25 cellular contexts compared by ENCODE assay signal in genomic region chr13:99164226-99164625, GRCh38. TPM values are rescaled to one million over a fixed set of nuclear protein-coding genes. Genes with fewer than 3 reads are reported as not detected.
A peak's percentile ranks its signal among the peaks of the same experiment; 100 is the strongest.
DNase-seq lines count a peak whose midpoint lies in the region; ATAC-seq, FAIRE-seq and TF ChIP-seq lines count a peak whose summit lies in the region.
"Had no signal": no experiment of that assay in that cellular context is flagged by ENCODE, and none has a peak within 500 bp of the region (broad histone marks: within the 10 kb centered on the region; RNA-seq: fewer than 3 reads in every experiment).

No MANE protein-coding gene starts in this region.

- H3K9me1 ChIP-seq in IMR-90 (ENCODE audit: insufficient read depth, low read length), result no peaks in the 10 kb centered on the region

- H3K27me3 Mint-ChIP-seq in neural progenitor cell (ENCODE audit: insufficient read depth, low read depth), result no peaks in the 10 kb centered on the region
- H3K27me3 Mint-ChIP-seq: CD4-positive, alpha-beta T cell had no signal

- peaks cover 10% of the 10 kb centered on the region for H3K9me3 Mint-ChIP-seq in neural progenitor cell
- H3K9me3 Mint-ChIP-seq: CD8-positive, alpha-beta memory T cell had no signal

- H3K9ac ChIP-seq in IMR-90 (ENCODE audit: low read depth, low read length) (no peak overlapping the region), neural progenitor cell (no peak overlapping the region)
- H3K9ac ChIP-seq: BLaER1 treated with 17β-estradiol and CSF1 and Interleukin-3, amounts not matched to agents 10 nM and 100 nM had no signal

- H3K4me2 ChIP-seq in IMR-90 (ENCODE audit: low read depth, low read length) (no peak overlapping the region), neural progenitor cell (no peak overlapping the region)
- H3K4me2 ChIP-seq: A549; BLaER1 treated with 17β-estradiol and CSF1 and Interleukin-3, amounts not matched to agents 10 nM and 100 nM had no signal

- H3K4me3 Mint-ChIP-seq in neural progenitor cell, result no peak overlapping the region
- H3K4me3 Mint-ChIP-seq: CD4-positive, alpha-beta T cell; CD8-positive, alpha-beta memory T cell had no signal

- H3K4me3 ChIP-seq in IMR-90 (ENCODE audit: insufficient read depth, low read depth, low read length) (no peak overlapping the region), bronchial epithelial cell (ENCODE audit: low read depth, low read length) (no peak overlapping the region), neural progenitor cell (no peak overlapping the region), right cardiac atrium (ENCODE audit: low read length) (no peak overlapping the region)
- H3K4me3 ChIP-seq: A549; BLaER1 treated with 17β-estradiol and CSF1 and Interleukin-3, amounts not matched to agents 10 nM and 100 nM had no signal

- in situ Hi-C loops in IMR-90 (cut with MboI; ENCODE audit: low sequenced_read_pairs), result no loop called here

- no peak overlapping the region for H3K23ac ChIP-seq in IMR-90 (ENCODE audit: low read depth, low read length)

- no peak overlapping the region for H3K14ac ChIP-seq in IMR-90 (replicated peaks; ENCODE audit: low read depth, low read length)

- TF ChIP-seq RAD21 in IMR-90 (IDR thresholded peaks at IDR 0.05; ENCODE audit: low read length), result no peak

- H3K18ac ChIP-seq in IMR-90 (ENCODE audit: low read depth, low read length), result no peak overlapping the region

- peak; percentile 89 for FAIRE-seq in bronchial epithelial cell (lab: Jason Lieb, UNC)
- FAIRE-seq: A549, GM12891, GM18507 had no signal

- peaks cover 14% of the 10 kb centered on the region for H3K27me3 ChIP-seq in IMR-90 (ENCODE audit: control insufficient read depth, insufficient read depth, low read length)
- no peaks in the 10 kb centered on the region for H3K27me3 ChIP-seq in bronchial epithelial cell (ENCODE audit: control insufficient read depth, insufficient read depth, low read length)
- no peaks in the 10 kb centered on the region for H3K27me3 ChIP-seq in neural progenitor cell
- H3K27me3 ChIP-seq in right cardiac atrium (ENCODE audit: control insufficient read depth, insufficient read depth), result no peaks in the 10 kb centered on the region

- H4K91ac ChIP-seq in IMR-90 (ENCODE audit: insufficient read depth, low read depth, low read length), result no peak overlapping the region

- H2BK5ac ChIP-seq in IMR-90 (ENCODE audit: low read depth, low read length, poor library complexity, severe bottlenecking), result no peak overlapping the region

- TF ChIP-seq POLR2A in IMR-90 (IDR thresholded peaks at IDR 0.05; ENCODE audit: low read depth, low read length), result no peak

- H3K36me3 ChIP-seq in IMR-90 (ENCODE audit: control insufficient read depth, insufficient read depth, low read length) (no peaks in the 10 kb centered on the region), bronchial epithelial cell (ENCODE audit: control insufficient read depth, insufficient read depth, low read length) (no peaks in the 10 kb centered on the region), neural progenitor cell (no peaks in the 10 kb centered on the region)
- H3K36me3 ChIP-seq: BE2C; BLaER1 treated with 17β-estradiol and CSF1 and Interleukin-3, amounts not matched to agents 10 nM and 100 nM had no signal

- no peaks in the 10 kb centered on the region for H3F3A ChIP-seq in neural progenitor cell (ENCODE audit: low read depth)

- no peaks in the 10 kb centered on the region for H3K79me2 ChIP-seq in neural progenitor cell (ENCODE audit: low read depth)

- no peaks in the 10 kb centered on the region for H3K36me3 Mint-ChIP-seq in neural progenitor cell
- H3K36me3 Mint-ChIP-seq: CD8-positive, alpha-beta memory T cell had no signal

- CTCF ChIA-PET in IMR-90 (lab: Yijun Ruan, JAX), result no interaction called here

- H2AK5ac ChIP-seq in IMR-90 (ENCODE audit: low read depth, low read length), result no peak overlapping the region

- H2AFZ ChIP-seq in IMR-90 (replicated peaks; ENCODE audit: low read length, poor library complexity) (no peak overlapping the region), neural progenitor cell (replicated peaks) (peak overlapping the region; percentile 3)

- H3K27ac ChIP-seq in IMR-90 (ENCODE audit: insufficient read depth, low read length), result no peak overlapping the region
- no peak overlapping the region for H3K27ac ChIP-seq in neural progenitor cell
- no peak overlapping the region for H3K27ac ChIP-seq in right cardiac atrium (ENCODE audit: low read length)
- H3K27ac ChIP-seq: A549; BLaER1 treated with 17β-estradiol and CSF1 and Interleukin-3, amounts not matched to agents 10 nM and 100 nM had no signal

- no peaks in the 10 kb centered on the region; the same call in 1 of the 2 replicates for H3K9me3 ChIP-seq in IMR-90 (ENCODE audit: control insufficient read depth, insufficient read depth, low read length)
- H3K9me3 ChIP-seq in neural progenitor cell (ENCODE audit: low read depth), result no peaks in the 10 kb centered on the region
- no peaks in the 10 kb centered on the region for H3K9me3 ChIP-seq in right cardiac atrium (ENCODE audit: control insufficient read depth, low read length)
- H3K9me3 ChIP-seq: A549, BE2C had no signal

- H4K8ac ChIP-seq in IMR-90 (ENCODE audit: low read depth in 2 of 2, low read length in 2 of 2), result no peak overlapping the region

- H3K79me1 ChIP-seq in IMR-90 (ENCODE audit: low read depth in 1 of 2, low read length in 2 of 2), result no peaks in the 10 kb centered on the region

- H4K5ac ChIP-seq in IMR-90 (ENCODE audit: low read depth, low read length), result no peak overlapping the region

- no peak overlapping the region for H3K56ac ChIP-seq in IMR-90 (ENCODE audit: extremely low read depth, insufficient read depth, low read length)

- no peak for DNase-seq in IMR-90
- DNase-seq in bronchial epithelial cell (ENCODE audit: low read depth), result no peak
- DNase-seq in neural progenitor cell (ENCODE audit: low spot score), result no peak
- no peak for DNase-seq in right cardiac atrium
- DNase-seq in T1000 (lab: John Stamatoyannopoulos, UW), result no peak
- DNase-seq: 8988T; ACHN; AML-193; BE2C; Calu3; CD4-positive, alpha-beta T cell; CD8-positive, alpha-beta memory T cell; COR-L47; DMS53; DMS79 treated with DMSO at 0.1 percent for 48 hours; GF-D8; GOT3; H7; HCEC 1CT had no signal

- H3K27ac Mint-ChIP-seq in neural progenitor cell, result no peak overlapping the region
- H3K27ac Mint-ChIP-seq: CD14-positive monocyte; CD4-positive, alpha-beta T cell had no signal

- H4K20me1 ChIP-seq in IMR-90 (ENCODE audit: insufficient read depth, low read length) (no peaks in the 10 kb centered on the region), neural progenitor cell (ENCODE audit: low read depth) (no peaks in the 10 kb centered on the region)
- H4K20me1 ChIP-seq: BLaER1 treated with 17β-estradiol and CSF1 and Interleukin-3, amounts not matched to agents 10 nM and 100 nM had no signal

- TF ChIP-seq CTCF in IMR-90 (conservative IDR thresholded peaks at IDR 0.05; ENCODE audit: low read depth, low read length) (no peak), bronchial epithelial cell (IDR thresholded peaks at IDR 0.05; ENCODE audit: insufficient read depth, low read length, severe bottlenecking) (no peak), neural progenitor cell (IDR thresholded peaks at IDR 0.05) (no peak)

- ATAC-seq in IMR-90 (ENCODE audit: low read depth), result no peak
- ATAC-seq in right cardiac atrium, result no peak
- ATAC-seq in GM18907 (IDR thresholded peaks at IDR 0.05; ENCODE audit: unreplicated experiment), result no peak
- ATAC-seq: A549 had no signal

- no peak overlapping the region for H2BK120ac ChIP-seq in IMR-90 (ENCODE audit: low read depth, low read length)

- peaks cover 14% of the 10 kb centered on the region for H3K4me1 Mint-ChIP-seq in neural progenitor cell
- H3K4me1 Mint-ChIP-seq: CD8-positive, alpha-beta memory T cell had no signal

- dilution Hi-C loops in IMR-90 (cut with HindIII; ENCODE audit: low sequenced_read_pairs, unreplicated experiment), result no loop called here

- no peak overlapping the region for H2BK15ac ChIP-seq in IMR-90 (ENCODE audit: low read depth, low read length)

- BruUV-seq in IMR-90 (replicated peaks; lab: Mats Ljungman, UMichigan), result no TSS peak

- no peak overlapping the region for H2BK20ac ChIP-seq in IMR-90 (ENCODE audit: low read depth, low read length)

- peak overlapping the region; percentile 3 for H2AK9ac ChIP-seq in IMR-90 (replicated peaks; ENCODE audit: low read depth, low read length, poor library complexity)

- no peaks in the 10 kb centered on the region for H3K4me1 ChIP-seq in IMR-90 (ENCODE audit: control insufficient read depth, insufficient read depth, low read length)
- H3K4me1 ChIP-seq in neural progenitor cell, result no peaks in the 10 kb centered on the region
- H3K4me1 ChIP-seq in right cardiac atrium (ENCODE audit: control insufficient read depth, insufficient read depth, low read length), result no peaks in the 10 kb centered on the region
- H3K4me1 ChIP-seq: A549, BE2C had no signal

- H3K4ac ChIP-seq in IMR-90 (ENCODE audit: low read depth, low read length), result no peak overlapping the region

- intact Hi-C loops in IMR-90 (cut with micrococcal nuclease), result no loop called here
- intact Hi-C loops in right cardiac atrium (cut with DNase I), result no loop called here

- POLR2A ChIA-PET in IMR-90 (lab: Charles Lee; ENCODE audit: unreplicated experiment), result no interaction called here

- no CpG with 5 or more reads among the region's 5 CpGs for WGBS in IMR-90 (ENCODE audit: extremely low coverage in 2 of 2, insufficient read length in 1 of 2), 2 experiments
- WGBS in right cardiac atrium, result 72% methylated on average over 5 of the region's 5 CpGs

TF ChIP-seq in IMR-90, 13 proteins besides CTCF, POLR2A, EP300 and RAD21 (continues in another document):
- no peak for TF ChIP-seq USF2 (IDR thresholded peaks at IDR 0.05; ENCODE audit: low read depth, low read length)
- no peak for TF ChIP-seq MAFK (IDR thresholded peaks at IDR 0.05; ENCODE audit: low read depth, low read length)
- TF ChIP-seq CEBPB (IDR thresholded peaks at IDR 0.05; ENCODE audit: low read depth, low read length), result no peak

RNA-seq across cellular contexts. Expression of gene UBAC2, which starts 36.4 kb away (rescaled TPM):
- total RNA-seq in IMR-90 (2012; rRNA removed) (20.8 and 23.6 TPM in 2 replicates), bronchial epithelial cell (38.9 and 40.0 TPM in 2 replicates), neural progenitor cell (ENCODE audit: low replicate concordance) (87.7 and 93.2 TPM in 2 replicates), right cardiac atrium (10 to 100 TPM; 41.7 to 52.2 (median 48.3) TPM)
- polyA plus RNA-seq in IMR-90 (2012; rRNA removed) (28.9 and 36.3 TPM in 2 replicates), right cardiac atrium (47.5 TPM)
- polyA plus RNA-seq in IMR-90 (2012; cell fraction: cytosol; rRNA removed), result 29.0 and 35.1 TPM in 2 replicates
- 17.0 and 27.8 TPM in 2 replicates for polyA plus RNA-seq in IMR-90 (2012; cell fraction: nucleus; rRNA removed; ENCODE audit: low replicate concordance)
